In the genomic region with DNA sequence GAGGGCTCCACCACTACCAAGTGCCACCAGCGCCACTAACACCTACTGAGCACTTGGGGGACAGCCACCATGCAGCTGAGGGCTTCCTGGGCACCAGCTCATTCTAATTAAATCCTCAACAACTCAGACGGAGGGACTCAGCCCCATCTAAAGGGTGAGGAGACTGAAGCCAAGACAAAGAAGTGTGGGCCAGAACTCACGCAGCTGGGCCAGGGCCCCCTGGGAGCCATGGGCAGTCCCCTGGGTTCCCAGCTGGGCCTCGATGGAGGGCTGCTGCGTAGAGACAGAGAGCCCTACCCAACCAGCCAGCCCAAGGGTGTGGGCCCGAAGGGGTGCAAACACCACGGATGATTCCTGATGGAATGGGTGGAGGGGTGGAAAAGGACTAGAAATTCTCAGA, we compare ENCODE assay signal across 26 cellular contexts.
"Had no signal": no experiment of that assay in that cellular context is flagged by ENCODE, and none has a peak within 500 bp of the region (broad histone marks: within the 10 kb centered on the region; RNA-seq: fewer than 3 reads in every experiment).

No MANE protein-coding gene starts in this region.

- H3K4me1 ChIP-seq: ascending aorta, SJCRH30 had no signal

- ATAC-seq: activated naive CD8-positive, alpha-beta T cell treated with anti-CD3 and anti-CD28 coated beads, Interleukin-2, amount 50 U/mL, for 24 hours had no signal

- H3K9me3 Mint-ChIP-seq: activated CD4-positive, alpha-beta memory T cell treated with anti-CD3 and anti-CD28 coated beads, Interleukin-2, amount 10 ng/mL, durations not matched to agents 7 days and 5 days; activated CD4-positive, alpha-beta T cell treated with anti-CD3 and anti-CD28 coated beads, Interleukin-2, amount 10 ng/mL, durations not matched to agents 7 days and 5 days; activated naive CD4-positive, alpha-beta T cell treated with anti-CD3 and anti-CD28 coated beads, Interleukin-2, amount 50 U/mL, for 24 hours; activated naive CD8-positive, alpha-beta T cell treated with anti-CD3 and anti-CD28 coated beads, Interleukin-2, amount 50 U/mL, for 24 hours; brain had no signal

- H3K9me2 ChIP-seq: SK-N-SH had no signal

- H3K27me3 Mint-ChIP-seq: activated CD4-positive, alpha-beta memory T cell treated with anti-CD3 and anti-CD28 coated beads, Interleukin-2, amount 10 ng/mL, durations not matched to agents 7 days and 5 days; activated CD4-positive, alpha-beta T cell treated with anti-CD3 and anti-CD28 coated beads, Interleukin-2, amount 10 ng/mL, durations not matched to agents 7 days and 5 days; activated naive CD4-positive, alpha-beta T cell treated with anti-CD3 and anti-CD28 coated beads, Interleukin-2, amount 50 U/mL, for 24 hours; activated naive CD8-positive, alpha-beta T cell treated with anti-CD3 and anti-CD28 coated beads, Interleukin-2, amount 50 U/mL, for 24 hours had no signal

- DNase-seq: activated CD4-positive, alpha-beta memory T cell treated with anti-CD3 and anti-CD28 coated beads, Interleukin-2, amount 10 ng/mL, durations not matched to agents 7 days and 5 days; activated CD4-positive, alpha-beta T cell treated with anti-CD3 and anti-CD28 coated beads, Interleukin-2, amount 10 ng/mL, durations not matched to agents 7 days and 5 days; activated CD4-positive, CD25-positive, alpha-beta regulatory T cell; activated naive CD4-positive, alpha-beta T cell; activated naive CD8-positive, alpha-beta T cell treated with anti-CD3 and anti-CD28 coated beads, Interleukin-2, amount 50 U/mL, for 24 hours; activated T-cell treated with anti-CD3 and anti-CD28 coated beads for 4 hours; amniotic stem cell; KG1; NCI-H1092 treated with DMSO at 0.1 percent for 48 hours; NCI-H1436; NCI-H1694 treated with DMSO at 0.1 percent for 48 hours; NCI-H2029 treated with DMSO at 0.1 percent for 48 hours; NCI-H345; NCI-H510A; NCI-H526 treated with DMSO at 0.1 percent for 48 hours; NCI-H82; Right ventricle myocardium superior; RPMI8226; SJCRH30; SK-N-SH; T-helper 1 cell had no signal

- H3K4me3 ChIP-seq: ascending aorta, cardiac muscle cell, SJCRH30 had no signal

- H3K4me2 ChIP-seq: SK-N-SH had no signal

- H3K9me3 ChIP-seq: ascending aorta, SJCRH30, SK-N-SH had no signal

- H3K27ac Mint-ChIP-seq: activated CD4-positive, alpha-beta memory T cell treated with anti-CD3 and anti-CD28 coated beads, Interleukin-2, amount 10 ng/mL, durations not matched to agents 7 days and 5 days; activated CD4-positive, alpha-beta T cell treated with anti-CD3 and anti-CD28 coated beads, Interleukin-2, amount 10 ng/mL, durations not matched to agents 7 days and 5 days; activated naive CD4-positive, alpha-beta T cell treated with anti-CD3 and anti-CD28 coated beads, Interleukin-2, amount 50 U/mL, for 24 hours; activated naive CD8-positive, alpha-beta T cell treated with anti-CD3 and anti-CD28 coated beads, Interleukin-2, amount 50 U/mL, for 24 hours had no signal

- H3K27me3 ChIP-seq: ascending aorta, cardiac muscle cell, SJCRH30 had no signal

- H3K4me3 Mint-ChIP-seq: activated CD4-positive, alpha-beta memory T cell treated with anti-CD3 and anti-CD28 coated beads, Interleukin-2, amount 10 ng/mL, durations not matched to agents 7 days and 5 days; activated CD4-positive, alpha-beta T cell treated with anti-CD3 and anti-CD28 coated beads, Interleukin-2, amount 10 ng/mL, durations not matched to agents 7 days and 5 days; activated naive CD4-positive, alpha-beta T cell treated with anti-CD3 and anti-CD28 coated beads, Interleukin-2, amount 50 U/mL, for 24 hours; activated naive CD8-positive, alpha-beta T cell treated with anti-CD3 and anti-CD28 coated beads, Interleukin-2, amount 50 U/mL, for 24 hours; brain had no signal

- H3K27ac ChIP-seq: ascending aorta, cardiac muscle cell, SJCRH30, VCaP had no signal
